9 cellular contexts compared by ENCODE assay signal in the genomic region with DNA sequence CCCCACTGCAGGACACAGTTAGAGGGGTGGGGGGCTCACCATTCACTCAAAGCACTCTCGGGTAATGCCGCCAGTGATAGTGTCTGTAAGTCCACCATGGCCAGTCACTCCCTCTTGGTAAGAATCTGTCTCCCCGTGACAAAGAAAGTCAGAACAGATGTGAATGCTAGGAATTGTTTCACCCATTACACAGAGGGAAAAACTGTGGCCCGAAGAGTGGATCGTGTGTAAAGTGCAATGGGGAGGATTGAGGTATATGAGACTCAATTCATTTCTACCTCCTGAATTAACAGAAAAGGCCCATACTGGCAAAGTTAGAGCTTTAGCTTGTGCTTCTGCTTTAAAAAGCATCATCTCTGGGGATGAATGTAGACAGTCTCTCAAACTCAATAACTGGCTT. TPM values are rescaled to one million over a fixed set of nuclear protein-coding genes. Genes with fewer than 3 reads are reported as not detected.
"Had no signal": no experiment of that assay in that cellular context is flagged by ENCODE, and none has a peak within 500 bp of the region (broad histone marks: within the 10 kb centered on the region; RNA-seq: fewer than 3 reads in every experiment).

No MANE protein-coding gene starts in this region.

- H3K4me3 ChIP-seq: GM12878 had no signal

- FAIRE-seq: G401.6, GM12878, GM12891, GM12892, GM18507, GM19239 had no signal

- ATAC-seq: GM12878 had no signal

- DNase-seq: GDM1, GF-D8 had no signal

RNA-seq across cellular contexts. Expression of a gene that starts 17.5 kb away (rescaled TPM):
- total RNA-seq: G401, GM12878 had no signal
- polyA plus RNA-seq: GM12878 had no signal
